Comparison of ENCODE assay signal across 36 cellular contexts in genomic region chrX:73390628-73391567, GRCh38. TPM values are rescaled to one million over a fixed set of nuclear protein-coding genes. Genes with fewer than 3 reads are reported as not detected.
"Had no signal": no experiment of that assay in that cellular context is flagged by ENCODE, and none has a peak within 500 bp of the region (broad histone marks: within the 10 kb centered on the region; RNA-seq: fewer than 3 reads in every experiment).

No MANE protein-coding gene starts in this region.

- ATAC-seq: naive thymus-derived CD8-positive, alpha-beta T cell; psoas muscle; right cardiac atrium; sciatic nerve; stimulated activated effector memory CD8-positive, alpha-beta T cell treated with anti-CD3 and anti-CD28 coated beads, Interleukin-12 subunit alpha, Interleukin-12 subunit beta, amount 100 ng/mL, for 72 hours; stimulated activated naive B cell treated with anti-CD40 and anti-IgM and Interleukin-4, amounts not matched to agents 10 μg/mL and 1 μg/mL and 100 μg/mL, for 72 hours had no signal

- H3K27ac Mint-ChIP-seq: naive thymus-derived CD8-positive, alpha-beta T cell; natural killer cell treated with Interleukin-12 subunit alpha and Interleukin-12 subunit beta and Interleukin-15 and Interleukin-18, amount 100 ng/mL, for 72 hours; nephron progenitor cell; progenitor cell of endocrine pancreas; stimulated activated effector memory CD8-positive, alpha-beta T cell treated with anti-CD3 and anti-CD28 coated beads, Interleukin-12 subunit alpha, Interleukin-12 subunit beta, amount 100 ng/mL, for 72 hours; stimulated activated naive B cell treated with anti-CD40 and anti-IgM and Interleukin-4, amounts not matched to agents 10 μg/mL and 1 μg/mL and 100 μg/mL, for 72 hours; stimulated activated naive CD8-positive, alpha-beta T cell treated with anti-CD3 and anti-CD28 coated beads, Interleukin-15, Interleukin-2, amounts not matched to agents 100 ng/mL and 50 ng/mL, for 24 hours had no signal

- H3K4me1 Mint-ChIP-seq: naive thymus-derived CD8-positive, alpha-beta T cell; nephron progenitor cell; neural crest cell; stimulated activated effector memory CD8-positive, alpha-beta T cell treated with anti-CD3 and anti-CD28 coated beads, Interleukin-12 subunit alpha, Interleukin-12 subunit beta, amount 100 ng/mL, for 72 hours; stimulated activated naive B cell treated with anti-CD40 and anti-IgM and Interleukin-4, amounts not matched to agents 10 μg/mL and 1 μg/mL and 100 μg/mL, for 72 hours had no signal

- H3K36me3 ChIP-seq: neutrophil, ovary, stomach, thoracic aorta, thyroid gland, tibial nerve, upper lobe of left lung, vagina had no signal

- H3K4me2 ChIP-seq: smooth muscle cell had no signal

- H3K9me3 Mint-ChIP-seq: stimulated activated effector memory CD8-positive, alpha-beta T cell treated with anti-CD3 and anti-CD28 coated beads, Interleukin-12 subunit alpha, Interleukin-12 subunit beta, amount 100 ng/mL, for 72 hours; stimulated activated naive CD8-positive, alpha-beta T cell treated with anti-CD3 and anti-CD28 coated beads, Interleukin-15, Interleukin-2, amounts not matched to agents 100 ng/mL and 50 ng/mL, for 24 hours had no signal

- H3K4me3 ChIP-seq: ovary, psoas muscle, skin epidermis, smooth muscle cell, stomach, thoracic aorta, thyroid gland, tibial nerve, upper lobe of left lung, vagina had no signal

- H3K27me3 Mint-ChIP-seq: naive thymus-derived CD8-positive, alpha-beta T cell; progenitor cell of endocrine pancreas; stimulated activated naive B cell treated with anti-CD40 and anti-IgM and Interleukin-4, amounts not matched to agents 10 μg/mL and 1 μg/mL and 100 μg/mL, for 72 hours; stimulated activated naive CD8-positive, alpha-beta T cell treated with anti-CD3 and anti-CD28 coated beads, Interleukin-15, Interleukin-2, amounts not matched to agents 100 ng/mL and 50 ng/mL, for 24 hours had no signal

- H3K79me2 ChIP-seq: parathyroid adenoma had no signal

- H3K9me3 ChIP-seq: neutrophil, ovary, thoracic aorta, thyroid gland, tibial nerve, upper lobe of left lung, vagina had no signal

- H3K4me1 ChIP-seq: parathyroid adenoma, psoas muscle, stomach, thyroid gland, tibial nerve, upper lobe of left lung, vagina had no signal

- H3K4me3 Mint-ChIP-seq: naive thymus-derived CD8-positive, alpha-beta T cell; natural killer cell treated with Interleukin-12 subunit alpha and Interleukin-12 subunit beta and Interleukin-15 and Interleukin-18, amount 100 ng/mL, for 72 hours; nephron progenitor cell; neural crest cell; stimulated activated effector memory CD8-positive, alpha-beta T cell treated with anti-CD3 and anti-CD28 coated beads, Interleukin-12 subunit alpha, Interleukin-12 subunit beta, amount 100 ng/mL, for 72 hours; stimulated activated naive B cell treated with anti-CD40 and anti-IgM and Interleukin-4, amounts not matched to agents 10 μg/mL and 1 μg/mL and 100 μg/mL, for 72 hours; stimulated activated naive CD8-positive, alpha-beta T cell treated with anti-CD3 and anti-CD28 coated beads, Interleukin-15, Interleukin-2, amounts not matched to agents 100 ng/mL and 50 ng/mL, for 24 hours had no signal

- H3K27me3 ChIP-seq: neutrophil, ovary, stomach, thyroid gland, tibial nerve, upper lobe of left lung, vagina had no signal

- FAIRE-seq: urothelium cell line had no signal

- DNase-seq: naive thymus-derived CD8-positive, alpha-beta T cell; nephron progenitor cell; nucleus accumbens; ovary; posterior cingulate gyrus; psoas muscle; right cardiac atrium; stimulated activated CD4-positive, alpha-beta T cell treated with anti-CD3 and anti-CD28 coated beads, Interleukin-15, amount 100 ng/mL, for 24 hours; stimulated activated CD4-positive, alpha-beta T cell treated with anti-CD3 and anti-CD28 coated beads, Interleukin-2, amount 100 ng/mL, for 24 hours; stimulated activated CD4-positive, alpha-beta T cell treated with anti-CD3 and anti-CD28 coated beads, Interleukin-2, amount 100 ng/mL, for 48 hours; stimulated activated CD4-positive, alpha-beta T cell treated with anti-CD3 and anti-CD28 coated beads, Interleukin-4, amount 100 ng/mL, for 24 hours; stimulated activated naive B cell treated with anti-CD40 and anti-IgM and Interleukin-4, amounts not matched to agents 10 μg/mL and 1 μg/mL and 100 μg/mL, for 72 hours; stimulated activated naive CD4-positive, alpha-beta T cell treated with Interleukin-2 at 50 U/mL for 16 hours; stomach; thyroid gland; trophoblast cell had no signal

- H2AFZ ChIP-seq: parathyroid adenoma had no signal

- H3K9ac ChIP-seq: parathyroid adenoma had no signal

- H3K36me3 Mint-ChIP-seq: naive thymus-derived CD8-positive, alpha-beta T cell; natural killer cell treated with Interleukin-12 subunit alpha and Interleukin-12 subunit beta and Interleukin-15 and Interleukin-18, amount 100 ng/mL, for 72 hours; stimulated activated effector memory CD8-positive, alpha-beta T cell treated with anti-CD3 and anti-CD28 coated beads, Interleukin-12 subunit alpha, Interleukin-12 subunit beta, amount 100 ng/mL, for 72 hours; stimulated activated naive B cell treated with anti-CD40 and anti-IgM and Interleukin-4, amounts not matched to agents 10 μg/mL and 1 μg/mL and 100 μg/mL, for 72 hours had no signal

- H3K27ac ChIP-seq: neutrophil, ovary, parathyroid adenoma, psoas muscle, skin epidermis, stomach, thoracic aorta, thyroid gland, tibial nerve, upper lobe of left lung, vagina had no signal

RNA-seq across cellular contexts. Expression of gene CDX4, which starts 56.0 kb away (rescaled TPM):
- total RNA-seq: naive thymus-derived CD8-positive, alpha-beta T cell; natural killer cell treated with Interleukin-12 subunit alpha and Interleukin-12 subunit beta and Interleukin-15 and Interleukin-18, amount 100 ng/mL, for 72 hours; neural crest cell; omental fat pad; ovary; progenitor cell of endocrine pancreas; psoas muscle; renal cortical epithelial cell; right cardiac atrium; sciatic nerve; smooth muscle cell; stomach; subcutaneous adipose tissue; temporal lobe; thoracic aorta; thyroid gland; tibial nerve; upper lobe of left lung; ureter; vagina had no signal
- polyA plus RNA-seq: naive thymus-derived CD8-positive, alpha-beta T cell; ovary; psoas muscle; right cardiac atrium; smooth muscle cell; stomach had no signal
